Comparison of ENCODE assay signal across 27 cellular contexts in the genomic region with DNA sequence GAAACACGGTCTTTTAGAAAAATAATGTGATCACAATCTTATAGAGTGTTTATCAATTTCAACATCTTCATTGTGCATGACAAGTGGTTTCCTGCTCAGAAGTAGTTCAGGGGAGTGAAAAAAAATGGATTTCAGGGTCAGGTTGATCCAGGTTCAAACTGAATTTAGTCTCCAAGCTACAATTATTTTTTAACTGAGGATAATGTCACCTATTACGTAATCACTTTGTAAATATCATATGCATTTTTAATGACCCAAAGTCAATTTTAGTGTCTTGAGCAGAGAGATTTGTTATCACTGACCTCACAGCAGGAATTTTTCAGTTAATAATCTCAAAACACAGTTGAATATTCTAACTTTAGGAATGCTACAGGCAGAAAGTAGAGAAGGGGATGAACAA.
DNase-seq lines count a peak whose midpoint lies in the region; ATAC-seq, FAIRE-seq and TF ChIP-seq lines count a peak whose summit lies in the region.
"Had no signal": no experiment of that assay in that cellular context is flagged by ENCODE, and none has a peak within 500 bp of the region (broad histone marks: within the 10 kb centered on the region; RNA-seq: fewer than 3 reads in every experiment).

No MANE protein-coding gene starts in this region.

- no peaks in the 10 kb centered on the region; the same call in 1 of the 2 replicates for H3K9me3 ChIP-seq in HepG2 (ENCODE audit: low read length)
- H3K9me3 ChIP-seq in right lobe of liver: no peaks in the 10 kb centered on the region
- no peaks in the 10 kb centered on the region for H3K9me3 ChIP-seq in K562 (replicated peaks; ENCODE audit: control insufficient read depth, insufficient read depth, low read depth, low read length)
- no peaks in the 10 kb centered on the region for H3K9me3 ChIP-seq in mucosa of descending colon
- H3K9me3 ChIP-seq: BE2C, BLaER1 had no signal

- H3K9ac ChIP-seq in HepG2 (ENCODE audit: insufficient read depth, low read depth, low read length): no peak overlapping the region
- H3K9ac ChIP-seq in K562 (ENCODE audit: insufficient read depth in 1 of 2, low read depth in 2 of 2, low read length in 2 of 2): no peak overlapping the region
- H3K9ac ChIP-seq: BLaER1 had no signal

- H3K27ac ChIP-seq in HepG2 (ENCODE audit: extremely low read length, insufficient read depth, low read length) (no peak overlapping the region), right lobe of liver (no peak overlapping the region), K562 (ENCODE audit: extremely low read depth, low read depth, low read length) (no peak overlapping the region)
- H3K27ac ChIP-seq: 22Rv1, BLaER1 had no signal

- FAIRE-seq in HepG2 (lab: Jason Lieb, UNC) (no peak), K562 (lab: Jason Lieb, UNC) (no peak)
- FAIRE-seq: A204.1, GM12878, GM12892, GM18507 had no signal

- H3K36me3 ChIP-seq in HepG2 (replicated peaks in 1 of 2; ENCODE audit: control insufficient read depth in 1 of 2, insufficient read depth in 2 of 2, low read length in 2 of 2) (no peaks in the 10 kb centered on the region), right lobe of liver (no peaks in the 10 kb centered on the region), K562 (ENCODE audit: control insufficient read depth, insufficient read depth, low read length) (no peaks in the 10 kb centered on the region), mucosa of descending colon (ENCODE audit: low read depth) (no peaks in the 10 kb centered on the region)
- H3K36me3 ChIP-seq: BE2C, BLaER1 had no signal

- TF ChIP-seq RAD21 in HepG2 (CRISPR knock-in tag; IDR thresholded peaks at IDR 0.05) (no peak), K562 (CRISPR knock-in tag; conservative IDR thresholded peaks at IDR 0.05 in 1 of 2, IDR thresholded peaks at IDR 0.05 in 1 of 2) (no peak)

- BruUV-seq in HepG2 (replicated peaks; lab: Mats Ljungman, UMichigan) (no TSS peak), K562 (replicated peaks; lab: Mats Ljungman, UMichigan) (no TSS peak)

- no peaks in the 10 kb centered on the region for H3K79me2 ChIP-seq in HepG2 (ENCODE audit: insufficient read depth, low read length)
- H3K79me2 ChIP-seq in K562 (ENCODE audit: control insufficient read depth, insufficient read depth, low read length): no peaks in the 10 kb centered on the region

- intact Hi-C loops in HepG2 (cut with micrococcal nuclease; ENCODE audit: unreplicated experiment) (no loop called here), right lobe of liver (cut with DNase I) (no loop called here), K562 (cut with micrococcal nuclease) (no loop called here), mucosa of descending colon (cut with DNase I, micrococcal nuclease) (no loop called here)

- TF ChIP-seq POLR2A in HepG2 (IDR thresholded peaks at IDR 0.05; ENCODE audit: insufficient read depth in 1 of 2, low read depth in 2 of 2, low read length in 2 of 2): no peak
- no peak for TF ChIP-seq POLR2A in right lobe of liver (IDR thresholded peaks at IDR 0.05)
- TF ChIP-seq POLR2A in K562 (conservative IDR thresholded peaks at IDR 0.05): no peak

- WGBS in HepG2 (ENCODE audit: low lambda C conversion rate): 20% methylated on average over 2 of the region's 2 CpGs
- 21% methylated on average over 2 of the region's 2 CpGs for WGBS in right lobe of liver (ENCODE audit: insufficient coverage, low coverage, low lambda C conversion rate, missing lambda C conversion rate)
- WGBS in K562 (ENCODE audit: insufficient coverage, low coverage, missing lambda C conversion rate): 6% methylated on average over 2 of the region's 2 CpGs

- POLR2A ChIA-PET in HepG2 (lab: Yijun Ruan, JAX): no interaction called here
- POLR2A ChIA-PET in K562 (lab: Yijun Ruan, JAX): no interaction called here

- H3K4me3 ChIP-seq in HepG2 (replicated peaks in 1 of 3; ENCODE audit: insufficient read depth in 1 of 3, low read depth in 2 of 3, low read length in 3 of 3): no peak overlapping the region
- no peak overlapping the region for H3K4me3 ChIP-seq in right lobe of liver
- no peak overlapping the region for H3K4me3 ChIP-seq in K562
- no peak overlapping the region for H3K4me3 ChIP-seq in fibroblast of villous mesenchyme (ENCODE audit: low read depth, low read length)
- no peak overlapping the region for H3K4me3 ChIP-seq in mucosa of descending colon
- H3K4me3 ChIP-seq: BLaER1, GM12878 had no signal

- H2AFZ ChIP-seq in HepG2 (ENCODE audit: low read length) (no peak overlapping the region), K562 (ENCODE audit: low read depth, low read length) (no peak overlapping the region)

- no peaks in the 10 kb centered on the region for H3K4me1 ChIP-seq in HepG2 (ENCODE audit: insufficient read depth, low read length)
- H3K4me1 ChIP-seq in right lobe of liver: no peaks in the 10 kb centered on the region
- H3K4me1 ChIP-seq in K562 (replicated peaks in 1 of 2; ENCODE audit: control insufficient read depth in 2 of 2, insufficient read depth in 2 of 2, low read length in 2 of 2): no peaks in the 10 kb centered on the region
- no peaks in the 10 kb centered on the region for H3K4me1 ChIP-seq in mucosa of descending colon (ENCODE audit: low read depth)
- H3K4me1 ChIP-seq: BE2C, BLaER1 had no signal

- H3K4me2 ChIP-seq in HepG2 (ENCODE audit: low read depth, low read length): no peak overlapping the region
- no peak overlapping the region for H3K4me2 ChIP-seq in K562 (ENCODE audit: insufficient read depth, low read length)
- H3K4me2 ChIP-seq: BLaER1 had no signal

- DNase-seq in HepG2 (ENCODE audit: low spot score) (no peak), right lobe of liver (no peak), K562 (ENCODE audit: extremely low read depth in 1 of 4, low spot score in 3 of 4) (no peak), fibroblast of villous mesenchyme (ENCODE audit: low read depth) (peak; percentile 4), NCI-H146 treated with DMSO at 0.1 percent for 48 hours (lab: John Stamatoyannopoulos, UW; ENCODE audit: unreplicated experiment) (no peak), mucosa of descending colon (no peak), NOMO-1 treated with DMSO at 0.1 percent for 48 hours (lab: John Stamatoyannopoulos, UW; ENCODE audit: unreplicated experiment) (no peak)
- DNase-seq: ACHN; BE2C; C1 segment of cervical spinal cord; CD4-positive, alpha-beta memory T cell; CD4-positive, CD25-positive, alpha-beta regulatory T cell; CD8-positive, alpha-beta memory T cell; COR-L47; DMS 273 treated with DMSO at 0.1 percent for 48 hours; DMS153; DMS53; DMS79; DND-41; EL; GDM1 had no signal

- no peak for TF ChIP-seq CTCF in HepG2 (CRISPR knock-in tag; IDR thresholded peaks at IDR 0.05)
- TF ChIP-seq CTCF in right lobe of liver (IDR thresholded peaks at IDR 0.05): no peak
- TF ChIP-seq CTCF in K562 (IDR thresholded peaks at IDR 0.05 in 2 of 3, conservative IDR thresholded peaks at IDR 0.05 in 1 of 3; ENCODE audit: insufficient read depth in 2 of 3, low read depth in 1 of 3, low read length in 3 of 3): no peak
- no peak for TF ChIP-seq CTCF in fibroblast of villous mesenchyme (IDR thresholded peaks at IDR 0.05; ENCODE audit: insufficient read depth, low read depth, low read length)
- no peak for TF ChIP-seq CTCF in mucosa of descending colon (IDR thresholded peaks at IDR 0.05)

- H3K9me1 ChIP-seq in K562 (ENCODE audit: control insufficient read depth, insufficient read depth, low read length): no peaks in the 10 kb centered on the region

- no peak for ATAC-seq in HepG2
- no peak for ATAC-seq in right lobe of liver
- no peak for ATAC-seq in K562
- no peak for ATAC-seq in mucosa of descending colon
- ATAC-seq: GM12878 had no signal

- H3K27me3 ChIP-seq in HepG2 (ENCODE audit: control insufficient read depth in 1 of 2, insufficient read depth in 2 of 2, low read length in 2 of 2) (no peaks in the 10 kb centered on the region), right lobe of liver (no peaks in the 10 kb centered on the region), K562 (ENCODE audit: control insufficient read depth in 2 of 2, insufficient read depth in 2 of 2, low read length in 2 of 2) (no peaks in the 10 kb centered on the region)
- H3K27me3 ChIP-seq: BE2C, BLaER1 had no signal

- CTCF ChIA-PET in HepG2 (lab: Yijun Ruan, JAX; ENCODE audit: low intra/inter-chr PET ratio, low total read pairs) (no interaction called here), K562 (lab: Yijun Ruan, JAX; ENCODE audit: low intra/inter-chr PET ratio) (no interaction called here)

- TF ChIP-seq EP300 in HepG2 (IDR thresholded peaks at IDR 0.05; ENCODE audit: low read depth in 2 of 2, low read length in 2 of 2): no peak
- no peak for TF ChIP-seq EP300 in HepG2 (CRISPR knock-in tag; IDR thresholded peaks at IDR 0.05; ENCODE audit: borderline replicate concordance)
- TF ChIP-seq EP300 in K562 (IDR thresholded peaks at IDR 0.05; ENCODE audit: low read length): no peak

- in situ Hi-C loops in HepG2 (cut with HindIII; ENCODE audit: extremely low pct_ligation_motif_present, low pct_unique_long_range_greater_than_20kb) (no loop called here), K562 (cut with MboI) (no loop called here)

- H4K20me1 ChIP-seq in HepG2 (ENCODE audit: insufficient read depth, low read length): no peaks in the 10 kb centered on the region
- no peaks in the 10 kb centered on the region for H4K20me1 ChIP-seq in K562 (replicated peaks; ENCODE audit: control insufficient read depth, insufficient read depth, low read length)
- H4K20me1 ChIP-seq: BLaER1 had no signal

TF ChIP-seq in K562, 482 proteins besides CTCF, POLR2A, EP300 and RAD21 (continues in another document):
- TF ChIP-seq ZSCAN29 (IDR thresholded peaks at IDR 0.05) (no peak), SMAD1 (IDR thresholded peaks at IDR 0.05; ENCODE audit: low read depth, low read length, partially characterized antibody) (no peak), MCM5 (IDR thresholded peaks at IDR 0.05; ENCODE audit: low read depth) (no peak), SAP30 (IDR thresholded peaks at IDR 0.05; ENCODE audit: borderline replicate concordance, insufficient read depth, low read depth, low read length, poor library complexity, severe bottlenecking) (no peak), CEBPG (CRISPR knock-in tag; IDR thresholded peaks at IDR 0.05) (no peak), CEBPG (tag; conservative IDR thresholded peaks at IDR 0.05 in 1 of 2, IDR thresholded peaks at IDR 0.05 in 1 of 2) (peak in 1 of 2 experiments; percentile 76; a peak in 2 of 4 replicates), POLR2H (tag; IDR thresholded peaks at IDR 0.05; ENCODE audit: low read depth) (no peak), KAT8 (IDR thresholded peaks at IDR 0.05; ENCODE audit: low read depth) (no peak), CEBPB (tag; IDR thresholded peaks at IDR 0.05) (peak; percentile 39; the same call in 1 of the 2 replicates), ARNT (IDR thresholded peaks at IDR 0.05) (no peak)
